8 cellular contexts compared by ENCODE assay signal in genomic region chr13:45046445-45046844, GRCh38. TPM values are rescaled to one million over a fixed set of nuclear protein-coding genes. Genes with fewer than 3 reads are reported as not detected.
DNase-seq lines count a peak whose midpoint lies in the region; ATAC-seq, FAIRE-seq and TF ChIP-seq lines count a peak whose summit lies in the region.
"Had no signal": no experiment of that assay in that cellular context is flagged by ENCODE, and none has a peak within 500 bp of the region (broad histone marks: within the 10 kb centered on the region; RNA-seq: fewer than 3 reads in every experiment).

No MANE protein-coding gene starts in this region.

- ATAC-seq in Panc1 (no peak), HG03196 (IDR thresholded peaks at IDR 0.05; ENCODE audit: unreplicated experiment) (no peak)

- TF ChIP-seq CTCF in Panc1 (IDR thresholded peaks at IDR 0.05) (no peak), endothelial cell of umbilical vein (IDR thresholded peaks at IDR 0.05; ENCODE audit: extremely low read depth in 1 of 2, insufficient read depth in 1 of 2, low read depth in 1 of 2, low read length in 2 of 2) (no peak), prostate gland (IDR thresholded peaks at IDR 0.05) (no peak)

- peak overlapping the region; percentile 82 for H3K4me3 ChIP-seq in GM23248
- peak overlapping the region; percentile 48 to 71; a peak in 3 of 4 replicates for H3K4me3 ChIP-seq in Panc1 (ENCODE audit: low read depth in 2 of 2, low read length in 2 of 2)
- H3K4me3 ChIP-seq in endothelial cell of umbilical vein (replicated peaks in 1 of 3; ENCODE audit: insufficient read depth in 1 of 3, low read depth in 1 of 3, low read length in 3 of 3): peak overlapping the region in 1 of 3 experiments; percentile 22
- peak overlapping the region; percentile 19 to 33 for H3K4me3 ChIP-seq in prostate gland

- H3K4me1 ChIP-seq in GM23248 (ENCODE audit: insufficient read depth) (peaks cover 8% of the 10 kb centered on the region; the same call in 1 of the 2 replicates), Panc1 (ENCODE audit: control insufficient read depth, insufficient read depth, low read length) (no peaks in the 10 kb centered on the region), endothelial cell of umbilical vein (ENCODE audit: control insufficient read depth, extremely low read depth, insufficient read depth, low read length) (peaks cover 7% of the 10 kb centered on the region), prostate gland (replicated peaks) (no peaks in the 10 kb centered on the region)

- H3K9me1 ChIP-seq in endothelial cell of umbilical vein (replicated peaks; ENCODE audit: control insufficient read depth, extremely low read depth, insufficient read depth, low read length): no peaks in the 10 kb centered on the region

- peak overlapping the region; percentile 97 for H2AFZ ChIP-seq in GM23248
- peak overlapping the region; percentile 100 for H2AFZ ChIP-seq in endothelial cell of umbilical vein (ENCODE audit: low read depth, low read length)

- DNase-seq in GM23248 (no peak), Panc1 (ENCODE audit: low read depth, low spot score) (no peak), endothelial cell of umbilical vein (ENCODE audit: low read depth, low spot score) (no peak), prostate gland (ENCODE audit: low spot score) (no peak), mesenteric fat pad (ENCODE audit: low spot score) (no peak), NCI-H128 (lab: John Stamatoyannopoulos, UW; ENCODE audit: unreplicated experiment) (no peak)

- CTCF ChIA-PET in Panc1 (lab: Charles Lee) (interaction anchor here (0.5 to 1.2 kb wide), 12 partner anchors 67 to 368 kb away, joined by 3 to 11 read pairs (median 6); no protein-coding TSS in a partner anchor), endothelial cell of umbilical vein (lab: Charles Lee) (interaction anchor here (0.6 to 6.8 kb wide), 54 partner anchors 9 to 1141 kb away, joined by 3 to 287 read pairs (median 4); no protein-coding TSS in a partner anchor)

- POLR2A ChIA-PET in Panc1 (lab: Charles Lee) (interaction anchor here (0.7 kb wide), 3 partner anchors 9 to 210 kb away, joined by 8 to 14 read pairs (median 10); no protein-coding TSS in a partner anchor), endothelial cell of umbilical vein (lab: Charles Lee) (interaction anchor here (0.7 to 1.0 kb wide), 3 partner anchors 9 to 238 kb away, joined by 3 to 5 read pairs (median 4); no protein-coding TSS in a partner anchor)

- dilution Hi-C loops in endothelial cell of umbilical vein (cut with MboI; ENCODE audit: extremely low pct_ligation_motif_present, low sequenced_read_pairs): no loop called here

- peaks cover 7% of the 10 kb centered on the region; the same call in 1 of the 2 replicates for H3F3A ChIP-seq in GM23248 (ENCODE audit: insufficient read depth)

- H3K79me2 ChIP-seq in GM23248 (ENCODE audit: insufficient read depth): no peaks in the 10 kb centered on the region
- H3K79me2 ChIP-seq in endothelial cell of umbilical vein (ENCODE audit: control insufficient read depth, insufficient read depth, low read length): no peaks in the 10 kb centered on the region

- 44 to 55% methylated on average over 4 of the region's 4 CpGs for WGBS in GM23248 (ENCODE audit: low coverage in 1 of 2, low lambda C conversion rate in 2 of 2, missing lambda C conversion rate in 2 of 2), 2 experiments
- 83% methylated on average over 4 of the region's 4 CpGs for WGBS in prostate gland

- H3K9ac ChIP-seq in GM23248 (peak overlapping the region; percentile 61), endothelial cell of umbilical vein (replicated peaks; ENCODE audit: extremely low read depth, insufficient read depth, low read length) (no peak overlapping the region)

- H3K36me3 ChIP-seq in GM23248 (ENCODE audit: low read depth) (no peaks in the 10 kb centered on the region), Panc1 (ENCODE audit: control insufficient read depth, insufficient read depth, low read length) (no peaks in the 10 kb centered on the region), endothelial cell of umbilical vein (ENCODE audit: control insufficient read depth in 2 of 2, extremely low read depth in 1 of 2, insufficient read depth in 2 of 2, low read length in 2 of 2) (no peaks in the 10 kb centered on the region), prostate gland (no peaks in the 10 kb centered on the region)

- TF ChIP-seq POLR2A in endothelial cell of umbilical vein (IDR thresholded peaks at IDR 0.05; ENCODE audit: low read depth, low read length): no peak
- TF ChIP-seq POLR2A in prostate gland (IDR thresholded peaks at IDR 0.05): no peak

- no peak overlapping the region for H3K27ac ChIP-seq in GM23248
- H3K27ac ChIP-seq in Panc1 (ENCODE audit: low read length): no peak overlapping the region
- no peak overlapping the region for H3K27ac ChIP-seq in endothelial cell of umbilical vein (ENCODE audit: insufficient read depth, low read depth, low read length)
- H3K27ac ChIP-seq in prostate gland: no peak overlapping the region

- FAIRE-seq in endothelial cell of umbilical vein (lab: Jason Lieb, UNC): no peak
- FAIRE-seq: H54 had no signal

- H4K20me1 ChIP-seq in GM23248 (ENCODE audit: insufficient read depth) (no peaks in the 10 kb centered on the region), endothelial cell of umbilical vein (replicated peaks; ENCODE audit: control insufficient read depth, extremely low read depth, insufficient read depth, low read length) (no peaks in the 10 kb centered on the region)

- H3K4me2 ChIP-seq in GM23248 (ENCODE audit: unreplicated experiment): peak overlapping the region; percentile 86
- peak overlapping the region; percentile 84 for H3K4me2 ChIP-seq in endothelial cell of umbilical vein (ENCODE audit: insufficient read depth, low read length)

- H3K27me3 ChIP-seq in GM23248 (replicated peaks; ENCODE audit: insufficient read depth): no peaks in the 10 kb centered on the region
- no peaks in the 10 kb centered on the region for H3K27me3 ChIP-seq in Panc1 (ENCODE audit: control insufficient read depth, insufficient read depth, low read length)
- H3K27me3 ChIP-seq in endothelial cell of umbilical vein (ENCODE audit: control insufficient read depth in 2 of 2, insufficient read depth in 2 of 2, low read length in 2 of 2): peaks cover 0 to 2% of the 10 kb centered on the region in 2 experiments
- no peaks in the 10 kb centered on the region for H3K27me3 ChIP-seq in prostate gland (replicated peaks; ENCODE audit: insufficient read depth)

- H3K9me2 ChIP-seq in GM23248 (ENCODE audit: insufficient read depth): no peaks in the 10 kb centered on the region

- intact Hi-C loops in Panc1 (cut with micrococcal nuclease; ENCODE audit: unreplicated experiment): no loop called here
- intact Hi-C loops in endothelial cell of umbilical vein (cut with micrococcal nuclease): loop anchor here (10.0 kb wide), 1 partner anchor 1142 kb away; no protein-coding TSS in a partner anchor
- intact Hi-C loops in prostate gland (cut with DNase I): loop anchor here (5.0 kb wide), 1 partner anchor 261 kb away; no protein-coding TSS in a partner anchor

- in situ Hi-C loops in GM23248 (cut with MboI) (loop anchor here (10.0 kb wide), 1 partner anchor 258 kb away; no protein-coding TSS in a partner anchor), Panc1 (cut with HindIII; ENCODE audit: low pct_unique_long_range_greater_than_20kb, low sequenced_read_pairs) (no loop called here)

- BruUV-seq in Panc1 (replicated peaks; lab: Mats Ljungman, UMichigan) (no TSS peak), endothelial cell of umbilical vein (replicated peaks; lab: Mats Ljungman, UMichigan) (no TSS peak)

- H3K9me3 ChIP-seq in GM23248 (ENCODE audit: low read depth) (no peaks in the 10 kb centered on the region), Panc1 (ENCODE audit: control insufficient read depth, insufficient read depth, low read depth, low read length) (no peaks in the 10 kb centered on the region), endothelial cell of umbilical vein (replicated peaks; ENCODE audit: control insufficient read depth, insufficient read depth, low read length) (no peaks in the 10 kb centered on the region), prostate gland (no peaks in the 10 kb centered on the region)

TF ChIP-seq in endothelial cell of umbilical vein, 7 proteins besides CTCF, POLR2A, EP300 and RAD21 (continues in another document):
- TF ChIP-seq FOS (IDR thresholded peaks at IDR 0.05; ENCODE audit: borderline replicate concordance, insufficient read depth, low read length) (no peak), MAX (IDR thresholded peaks at IDR 0.05; ENCODE audit: insufficient read depth, insufficient read length) (no peak)

RNA-seq across cellular contexts. Expression of gene GPALPP1, which starts 57.1 kb away (rescaled TPM):
- 22.8 and 29.2 TPM in 2 replicates for total RNA-seq in GM23248 (2014; rRNA removed; shearing (Covaris generic))
- polyA plus RNA-seq in GM23248 (2016; fragmentation: Nextera tagmentation; extraction: Ambion mirVana) (18.5 and 21.2 TPM in 2 replicates), endothelial cell of umbilical vein (7.6 and 8.5 TPM in 2 replicates)
- total RNA-seq in Panc1 (2021; ENCODE audit: unreplicated experiment) (13.5 TPM), endothelial cell of umbilical vein (26.1 and 28.2 TPM in 2 replicates), prostate gland (10 to 100 TPM; 24.6 to 29.7 TPM), mesenteric fat pad (15.3 TPM)
- 8.3 TPM for polyA plus RNA-seq in Panc1 (2012; ENCODE audit: insufficient read length)
- 10.8 and 11.0 TPM in 2 replicates for polyA plus RNA-seq in endothelial cell of umbilical vein (2011; cell fraction: cytosol; rRNA removed)
- polyA plus RNA-seq in endothelial cell of umbilical vein (2011; cell fraction: nucleus; rRNA removed): 28.5 and 34.8 TPM in 2 replicates
- polyA plus RNA-seq in endothelial cell of umbilical vein (2012): 21.1 and 21.2 TPM in 2 replicates
- 20.3 and 22.2 TPM in 2 replicates for polyA minus RNA-seq in endothelial cell of umbilical vein
- polyA minus RNA-seq in endothelial cell of umbilical vein (2011; cell fraction: cytosol; rRNA and poly(A)+ RNA removed): 8.9 TPM
- polyA minus RNA-seq in endothelial cell of umbilical vein (2011; cell fraction: nucleus; rRNA and poly(A)+ RNA removed): 38.1 and 42.8 TPM in 2 replicates

RNA-seq across cellular contexts. Expression of gene NUFIP1, which starts 57.2 kb away (rescaled TPM):
- total RNA-seq in GM23248 (2014; rRNA removed; shearing (Covaris generic)): 1.0 and 1.3 TPM in 2 replicates
- polyA plus RNA-seq in GM23248 (2016; fragmentation: Nextera tagmentation; extraction: Ambion mirVana) (5.5 TPM in 2 replicates), endothelial cell of umbilical vein (1.1 and 1.4 TPM in 2 replicates)
- total RNA-seq in Panc1 (2021; ENCODE audit: unreplicated experiment) (6.6 TPM), endothelial cell of umbilical vein (6.9 and 7.4 TPM in 2 replicates), prostate gland (1 to 10 TPM; 3.5 to 6.5 TPM), mesenteric fat pad (5.2 TPM)
- 3.7 TPM for polyA plus RNA-seq in Panc1 (2012; ENCODE audit: insufficient read length)
- 2.5 and 2.6 TPM in 2 replicates for polyA plus RNA-seq in endothelial cell of umbilical vein (2011; cell fraction: cytosol; rRNA removed)
- polyA plus RNA-seq in endothelial cell of umbilical vein (2011; cell fraction: nucleus; rRNA removed): 2.4 and 2.7 TPM in 2 replicates
- polyA plus RNA-seq in endothelial cell of umbilical vein (2012): 5.4 and 7.9 TPM in 2 replicates
- 1.1 and 1.3 TPM in 2 replicates for polyA minus RNA-seq in endothelial cell of umbilical vein
- 3.5 TPM for polyA minus RNA-seq in endothelial cell of umbilical vein (2011; cell fraction: cytosol; rRNA and poly(A)+ RNA removed)
- polyA minus RNA-seq in endothelial cell of umbilical vein (2011; cell fraction: nucleus; rRNA and poly(A)+ RNA removed): 2.9 and 3.0 TPM in 2 replicates
